8 cellular contexts compared by ENCODE assay signal in genomic region chr7:103989200-103989784, GRCh38. TPM values are rescaled to one million over a fixed set of nuclear protein-coding genes. Genes with fewer than 3 reads are reported as not detected.
DNase-seq lines count a peak whose midpoint lies in the region; TF ChIP-seq lines count a peak whose summit lies in the region.
"Had no signal": no experiment of that assay in that cellular context is flagged by ENCODE, and none has a peak within 500 bp of the region (broad histone marks: within the 10 kb centered on the region; RNA-seq: fewer than 3 reads in every experiment).

Gene RELN (minus strand): TSS chr7:103989658. CDS start chr7:103989356, 302 bp downstream.

- DNase-seq in GM06990 (ENCODE audit: extremely low read depth, insufficient read length) (no peak), NCI-H128 (lab: John Stamatoyannopoulos, UW; ENCODE audit: unreplicated experiment) (peak; percentile 30), astrocyte of the spinal cord (ENCODE audit: low read depth, low spot score) (peak; percentile 40), kidney epithelial cell (ENCODE audit: low read depth) (no peak), NCI-H2029 (lab: John Stamatoyannopoulos, UW) (no peak), globus pallidus (ENCODE audit: low spot score) (no peak)

- no peak within 1 kb of the TSS for H3K9ac ChIP-seq in stomach smooth muscle (ENCODE audit: low read length in 2 of 2)

- H3K4me1 ChIP-seq in stomach smooth muscle (ENCODE audit: control insufficient read depth, insufficient read depth, low read length) = peaks cover 4% of the 10 kb centered on the region

- no peak within 1 kb of the TSS for H3K27ac ChIP-seq in stomach smooth muscle (ENCODE audit: low read length)

- H3K4me3 ChIP-seq in GM06990 (replicated peaks; ENCODE audit: low read depth, low read length) = peak within 1 kb of the TSS; percentile 31
- peak within 1 kb of the TSS; percentile 40 for H3K4me3 ChIP-seq in astrocyte of the spinal cord (ENCODE audit: low read depth, low read length)
- peak within 1 kb of the TSS; percentile 31 for H3K4me3 ChIP-seq in kidney epithelial cell (ENCODE audit: low read depth, low read length)
- peak within 1 kb of the TSS; percentile 59 to 66 for H3K4me3 ChIP-seq in stomach smooth muscle (ENCODE audit: low read length in 2 of 2)

- H3K27me3 ChIP-seq in GM06990 (replicated peaks; ENCODE audit: control insufficient read depth, insufficient read depth, low read length) (peaks cover 1% of the 10 kb centered on the region; the same call in 1 of the 2 replicates), kidney epithelial cell (ENCODE audit: control insufficient read depth, insufficient read depth, low read length) (peaks cover 18% of the 10 kb centered on the region), stomach smooth muscle (ENCODE audit: control insufficient read depth in 1 of 2, insufficient read depth in 2 of 2, low read length in 2 of 2) (peaks cover 24 to 29% of the 10 kb centered on the region in 2 donors)

- in situ Hi-C loops in astrocyte of the spinal cord (cut with HindIII; ENCODE audit: low sequenced_read_pairs) = no loop called here

- H3K9me3 ChIP-seq in stomach smooth muscle (ENCODE audit: control insufficient read depth in 2 of 2, low read length in 2 of 2) = no peaks in the 10 kb centered on the region

- TF ChIP-seq CTCF in GM06990 (IDR thresholded peaks at IDR 0.05; ENCODE audit: insufficient read depth, low read length, poor library complexity, severe bottlenecking) (no peak), astrocyte of the spinal cord (IDR thresholded peaks at IDR 0.05; ENCODE audit: low read depth, low read length) (no peak), kidney epithelial cell (IDR thresholded peaks at IDR 0.05; ENCODE audit: insufficient read depth, low read length, poor library complexity, severe bottlenecking) (no peak)

- H3K36me3 ChIP-seq in GM06990 (ENCODE audit: control insufficient read depth, insufficient read depth, low read length) = no peaks in the 10 kb centered on the region
- no peaks in the 10 kb centered on the region for H3K36me3 ChIP-seq in kidney epithelial cell (ENCODE audit: control insufficient read depth, insufficient read depth, low read length)
- H3K36me3 ChIP-seq in stomach smooth muscle (ENCODE audit: control insufficient read depth in 2 of 2, insufficient read depth in 2 of 2, low read length in 2 of 2) = no peaks in the 10 kb centered on the region

RNA-seq across cellular contexts. Expression of gene RELN, which starts in this region (rescaled TPM):
- total RNA-seq in kidney epithelial cell = 4.4 and 7.1 TPM in 2 replicates
- total RNA-seq: T-helper 1 cell treated with Interleukin-12 subunit alpha and Interleukin-12 subunit beta and Interleukin-4 antibody, amounts not matched to agents 30 ng/mL and 1 ng/mL, for 36 hours had no signal

Comparison
In these comparisons a context has a peak if more than half of its experiments do, and no peak if none do; other contexts are left out.
1. DNase-seq: peak in NCI-H128 (single experiment) and astrocyte of the spinal cord (single experiment); none in GM06990 (single experiment), kidney epithelial cell (single experiment), NCI-H2029 (single experiment) and globus pallidus (single experiment).
2. Peak in every context shown above with its lines, with median percentiles within 50 percentile points of each other: H3K4me3 ChIP-seq.